15 cellular contexts compared by ENCODE assay signal in genomic region chr9:109447329-109448076, GRCh38. TPM values are rescaled to one million over a fixed set of nuclear protein-coding genes. Genes with fewer than 3 reads are reported as not detected.
DNase-seq lines count a peak whose midpoint lies in the region; ATAC-seq and TF ChIP-seq lines count a peak whose summit lies in the region.
"Had no signal": no experiment of that assay in that cellular context is flagged by ENCODE, and none has a peak within 500 bp of the region (broad histone marks: within the 10 kb centered on the region; RNA-seq: fewer than 3 reads in every experiment).

No MANE protein-coding gene starts in this region.

- peak; percentile 77 for ATAC-seq in activated T-helper 17 cell treated with anti-CD3 and anti-CD28 coated beads, Interleukin-2, amount 50 U/mL, for 72 hours (replicated peaks)
- ATAC-seq in HG02763 (IDR thresholded peaks at IDR 0.05; ENCODE audit: unreplicated experiment) (no peak), GM18907 (IDR thresholded peaks at IDR 0.05; ENCODE audit: unreplicated experiment) (no peak)
- ATAC-seq: esophagus mucosa, right cardiac atrium had no signal

- no peak for TF ChIP-seq CTCF in ascending aorta (IDR thresholded peaks at IDR 0.05)

- peaks cover 6% of the 10 kb centered on the region for H3K4me1 Mint-ChIP-seq in activated T-helper 17 cell treated with anti-CD3 and anti-CD28 coated beads, Interleukin-2, amount 50 U/mL, for 72 hours

- H3K36me3 Mint-ChIP-seq in activated T-helper 17 cell treated with anti-CD3 and anti-CD28 coated beads, Interleukin-2, amount 50 U/mL, for 72 hours (ENCODE audit: low read depth): no peaks in the 10 kb centered on the region
- H3K36me3 Mint-ChIP-seq: natural killer cell treated with Interleukin-12 subunit alpha and Interleukin-12 subunit beta and Interleukin-15 and Interleukin-18, amount 100 ng/mL, for 72 hours had no signal

- intact Hi-C loops in ascending aorta (cut with DNase I): no loop called here

- no peaks in the 10 kb centered on the region for H3K9me3 Mint-ChIP-seq in activated T-helper 17 cell treated with anti-CD3 and anti-CD28 coated beads, Interleukin-2, amount 50 U/mL, for 72 hours
- H3K9me3 Mint-ChIP-seq: natural killer cell treated with Interleukin-12 subunit alpha and Interleukin-12 subunit beta and Interleukin-15 and Interleukin-18, amount 100 ng/mL, for 72 hours had no signal

- no peaks in the 10 kb centered on the region for H3K27me3 ChIP-seq in ascending aorta

- no peak overlapping the region for H3K4me3 Mint-ChIP-seq in activated T-helper 17 cell treated with anti-CD3 and anti-CD28 coated beads, Interleukin-2, amount 50 U/mL, for 72 hours
- H3K4me3 Mint-ChIP-seq: natural killer cell treated with Interleukin-12 subunit alpha and Interleukin-12 subunit beta and Interleukin-15 and Interleukin-18, amount 100 ng/mL, for 72 hours had no signal

- no peak overlapping the region for H3K27ac Mint-ChIP-seq in activated T-helper 17 cell treated with anti-CD3 and anti-CD28 coated beads, Interleukin-2, amount 50 U/mL, for 72 hours
- H3K27ac Mint-ChIP-seq: natural killer cell treated with Interleukin-12 subunit alpha and Interleukin-12 subunit beta and Interleukin-15 and Interleukin-18, amount 100 ng/mL, for 72 hours had no signal

- H3K4me1 ChIP-seq in ascending aorta: no peaks in the 10 kb centered on the region

- DNase-seq in GF-D8 (lab: John Stamatoyannopoulos, UW): peak; percentile 44
- peak; percentile 90 for DNase-seq in Jurkat, Clone E6-1 (ENCODE audit: low read depth, low spot score)
- DNase-seq in middle frontal gyrus (ENCODE audit: extremely low spot score, low spot score): peak; percentile 61
- DNase-seq in ascending aorta (ENCODE audit: low spot score in 2 of 2): no peak
- DNase-seq in D341Med (ENCODE audit: low spot score): no peak
- DNase-seq: left ventricle myocardium inferior; NCI-H1105 treated with DMSO at 0.1 percent for 48 hours; OCI-M1; right cardiac atrium; stimulated activated CD4-positive, alpha-beta T cell treated with anti-CD3 and anti-CD28 coated beads, Interleukin-4, amount 100 ng/mL, for 24 hours had no signal

- peaks cover 15% of the 10 kb centered on the region for H3K27me3 Mint-ChIP-seq in activated T-helper 17 cell treated with anti-CD3 and anti-CD28 coated beads, Interleukin-2, amount 50 U/mL, for 72 hours

- peaks cover 3 to 35% of the 10 kb centered on the region in 2 donors for H3K36me3 ChIP-seq in ascending aorta
- H3K36me3 ChIP-seq: left ventricle myocardium inferior had no signal

- peak overlapping the region; percentile 20; the same call in 1 of the 2 replicates for H3K4me3 ChIP-seq in Jurkat, Clone E6-1 (ENCODE audit: low read length)
- no peak overlapping the region for H3K4me3 ChIP-seq in ascending aorta
- H3K4me3 ChIP-seq: left ventricle myocardium inferior had no signal

- no peak overlapping the region for H3K27ac ChIP-seq in ascending aorta
- H3K27ac ChIP-seq: left ventricle myocardium inferior had no signal

- H3K9me3 ChIP-seq in ascending aorta: no peaks in the 10 kb centered on the region
- H3K9me3 ChIP-seq: left ventricle myocardium inferior had no signal

RNA-seq across cellular contexts. Expression of gene PTPN3, which starts 50.6 kb away (rescaled TPM):
- 6.0 TPM for polyA plus RNA-seq in Jurkat, Clone E6-1 (2012; ENCODE audit: insufficient read depth, insufficient read length)
- total RNA-seq in activated T-helper 17 cell treated with anti-CD3 and anti-CD28 coated beads, Interleukin-2, amount 50 U/mL, for 72 hours: under 1 TPM; 0.41 to 0.82 TPM
- 4.3 TPM for total RNA-seq in ascending aorta

Comparison
In these comparisons a context has a peak if more than half of its experiments do, and no peak if none do; other contexts are left out.
1. DNase-seq: peak in GF-D8 (single experiment), Jurkat, Clone E6-1 (single experiment) and middle frontal gyrus (single experiment); none in ascending aorta (0 of 2) and D341Med (single experiment).